In the genomic region with DNA sequence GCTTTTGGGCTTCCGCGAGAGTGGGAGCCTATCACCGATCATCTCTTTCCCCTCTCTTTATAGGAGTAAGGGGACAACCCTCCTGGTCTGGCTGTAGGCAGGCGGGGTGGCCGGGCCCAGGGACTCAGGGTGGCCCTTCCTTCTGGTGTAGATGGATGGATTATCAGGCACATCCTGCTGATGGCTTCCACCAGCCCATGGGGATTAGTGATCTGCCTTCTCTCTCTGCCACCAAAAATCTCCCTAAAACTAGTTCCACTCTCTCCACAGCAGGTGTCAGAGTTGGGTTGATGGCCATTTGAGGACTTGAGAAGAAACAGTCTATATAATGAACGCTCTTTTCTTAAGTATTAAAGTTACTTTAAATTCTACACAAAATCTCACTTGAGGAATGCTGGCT, we compare ENCODE assay signal across 13 cellular contexts. TPM values are rescaled to one million over a fixed set of nuclear protein-coding genes. Genes with fewer than 3 reads are reported as not detected.
A peak's percentile ranks its signal among the peaks of the same experiment; 100 is the strongest.
DNase-seq lines count a peak whose midpoint lies in the region; ATAC-seq and TF ChIP-seq lines count a peak whose summit lies in the region.
"Had no signal": no experiment of that assay in that cellular context is flagged by ENCODE, and none has a peak within 500 bp of the region (broad histone marks: within the 10 kb centered on the region; RNA-seq: fewer than 3 reads in every experiment).

No MANE protein-coding gene starts in this region.

- H3K4me1 ChIP-seq in naive thymus-derived CD4-positive, alpha-beta T cell (ENCODE audit: control insufficient read depth in 2 of 2, insufficient read depth in 2 of 2, low read length in 2 of 2) = peaks cover 97 to 99% of the 10 kb centered on the region in 2 donors

- H3K9me3 ChIP-seq in naive thymus-derived CD4-positive, alpha-beta T cell (ENCODE audit: control insufficient read depth in 2 of 3, low read length in 3 of 3) = no peaks in the 10 kb centered on the region
- H3K9me3 ChIP-seq: psoas muscle had no signal

- intact Hi-C loops in activated CD4-positive, alpha-beta T cell treated with anti-CD3 and anti-CD28 coated beads, Interleukin-2, amount 10 ng/mL, durations not matched to agents 24 days and 14 days (cut with micrococcal nuclease) = loop anchor here (2.0 kb wide), 1 partner anchor 13 kb away; no protein-coding TSS in a partner anchor
- intact Hi-C loops in naive thymus-derived CD4-positive, alpha-beta T cell (cut with micrococcal nuclease) = loop anchor here (1.0 to 2.0 kb wide), 5 partner anchors 8 to 313 kb away; no protein-coding TSS in a partner anchor

- H3K36me3 Mint-ChIP-seq in activated CD4-positive, alpha-beta T cell treated with anti-CD3 and anti-CD28 coated beads, Interleukin-2, amount 10 ng/mL, durations not matched to agents 24 days and 14 days (ENCODE audit: low read depth) = peaks cover 43% of the 10 kb centered on the region
- H3K36me3 Mint-ChIP-seq in HFFc6 (ENCODE audit: low read depth) = no peaks in the 10 kb centered on the region
- peaks cover 45% of the 10 kb centered on the region for H3K36me3 Mint-ChIP-seq in activated CD4-positive, alpha-beta memory T cell treated with anti-CD3 and anti-CD28 coated beads, Interleukin-2, amount 10 ng/mL, durations not matched to agents 7 days and 5 days (ENCODE audit: low read depth)
- peaks cover 0 to 23% (median 0%) of the 10 kb centered on the region in 5 donors for H3K36me3 Mint-ChIP-seq in naive thymus-derived CD4-positive, alpha-beta T cell

- H3K4me1 Mint-ChIP-seq in activated CD4-positive, alpha-beta T cell treated with anti-CD3 and anti-CD28 coated beads, Interleukin-2, amount 10 ng/mL, durations not matched to agents 24 days and 14 days = peaks cover 77% of the 10 kb centered on the region
- H3K4me1 Mint-ChIP-seq in HFFc6 (ENCODE audit: low read depth) = peaks cover 6% of the 10 kb centered on the region; the same call in 1 of the 2 replicates
- peaks cover 92% of the 10 kb centered on the region for H3K4me1 Mint-ChIP-seq in activated CD4-positive, alpha-beta memory T cell treated with anti-CD3 and anti-CD28 coated beads, Interleukin-2, amount 10 ng/mL, durations not matched to agents 7 days and 5 days
- peaks cover 70 to 97% (median 93%) of the 10 kb centered on the region in 7 donors for H3K4me1 Mint-ChIP-seq in naive thymus-derived CD4-positive, alpha-beta T cell

- peak overlapping the region; percentile 31 for H3K27ac Mint-ChIP-seq in activated CD4-positive, alpha-beta T cell treated with anti-CD3 and anti-CD28 coated beads, Interleukin-2, amount 10 ng/mL, durations not matched to agents 24 days and 14 days
- no peak overlapping the region for H3K27ac Mint-ChIP-seq in HFFc6
- H3K27ac Mint-ChIP-seq in activated CD4-positive, alpha-beta memory T cell treated with anti-CD3 and anti-CD28 coated beads, Interleukin-2, amount 10 ng/mL, durations not matched to agents 7 days and 5 days = peak overlapping the region; percentile 58
- peak overlapping the region; percentile 79 to 98 (median 91) for H3K27ac Mint-ChIP-seq in naive thymus-derived CD4-positive, alpha-beta T cell

- no peaks in the 10 kb centered on the region for H3K9me3 Mint-ChIP-seq in activated CD4-positive, alpha-beta T cell treated with anti-CD3 and anti-CD28 coated beads, Interleukin-2, amount 10 ng/mL, durations not matched to agents 24 days and 14 days
- no peaks in the 10 kb centered on the region for H3K9me3 Mint-ChIP-seq in HFFc6
- no peaks in the 10 kb centered on the region for H3K9me3 Mint-ChIP-seq in activated CD4-positive, alpha-beta memory T cell treated with anti-CD3 and anti-CD28 coated beads, Interleukin-2, amount 10 ng/mL, durations not matched to agents 7 days and 5 days
- H3K9me3 Mint-ChIP-seq in naive thymus-derived CD4-positive, alpha-beta T cell = no peaks in the 10 kb centered on the region

- no peaks in the 10 kb centered on the region for H3K36me3 ChIP-seq in naive thymus-derived CD4-positive, alpha-beta T cell (ENCODE audit: control insufficient read depth in 2 of 3, insufficient read depth in 3 of 3, low read length in 3 of 3)

- H3K27me3 ChIP-seq in naive thymus-derived CD4-positive, alpha-beta T cell (ENCODE audit: control insufficient read depth in 2 of 2, insufficient read depth in 2 of 2, low read length in 2 of 2) = no peaks in the 10 kb centered on the region

- TF ChIP-seq CTCF in HFFc6 (IDR thresholded peaks at IDR 0.05) = peak; percentile 11; the same call in 1 of the 2 replicates

- H3K4me3 ChIP-seq in naive thymus-derived CD4-positive, alpha-beta T cell (ENCODE audit: low read length) = peak overlapping the region; percentile 52
- H3K4me3 ChIP-seq: psoas muscle had no signal

- peak overlapping the region; percentile 54 for H3K27ac ChIP-seq in naive thymus-derived CD4-positive, alpha-beta T cell (ENCODE audit: low read depth, low read length)
- H3K27ac ChIP-seq: psoas muscle had no signal

- H3K27me3 Mint-ChIP-seq in activated CD4-positive, alpha-beta T cell treated with anti-CD3 and anti-CD28 coated beads, Interleukin-2, amount 10 ng/mL, durations not matched to agents 24 days and 14 days = no peaks in the 10 kb centered on the region
- H3K27me3 Mint-ChIP-seq in HFFc6 (ENCODE audit: insufficient read depth) = no peaks in the 10 kb centered on the region; the same call in none of the 2 replicates
- H3K27me3 Mint-ChIP-seq in activated CD4-positive, alpha-beta memory T cell treated with anti-CD3 and anti-CD28 coated beads, Interleukin-2, amount 10 ng/mL, durations not matched to agents 7 days and 5 days = no peaks in the 10 kb centered on the region
- H3K27me3 Mint-ChIP-seq in naive thymus-derived CD4-positive, alpha-beta T cell = no peaks in the 10 kb centered on the region

- H3K4me3 Mint-ChIP-seq in activated CD4-positive, alpha-beta T cell treated with anti-CD3 and anti-CD28 coated beads, Interleukin-2, amount 10 ng/mL, durations not matched to agents 24 days and 14 days = peak overlapping the region; percentile 17
- no peak overlapping the region for H3K4me3 Mint-ChIP-seq in HFFc6
- H3K4me3 Mint-ChIP-seq in activated CD4-positive, alpha-beta memory T cell treated with anti-CD3 and anti-CD28 coated beads, Interleukin-2, amount 10 ng/mL, durations not matched to agents 7 days and 5 days = no peak overlapping the region
- H3K4me3 Mint-ChIP-seq in naive thymus-derived CD4-positive, alpha-beta T cell = peak overlapping the region; percentile 19 to 88 (median 78)

- peak; percentile 42 for ATAC-seq in naive thymus-derived CD4-positive, alpha-beta T cell

- DNase-seq in activated CD4-positive, alpha-beta T cell treated with anti-CD3 and anti-CD28 coated beads, Interleukin-2, amount 10 ng/mL, durations not matched to agents 24 days and 14 days = no peak
- no peak for DNase-seq in activated CD4-positive, alpha-beta T cell treated with anti-CD3 and anti-CD28 coated beads for 1 hour
- DNase-seq in HFFc6 = no peak
- DNase-seq in activated CD4-positive, alpha-beta memory T cell treated with anti-CD3 and anti-CD28 coated beads, Interleukin-2, amount 10 ng/mL, durations not matched to agents 7 days and 5 days = no peak
- peak in 1 of 9 donors; percentile 44 for DNase-seq in naive thymus-derived CD4-positive, alpha-beta T cell
- DNase-seq in retina = no peak
- DNase-seq in kidney glomerular epithelial cell (lab: John Stamatoyannopoulos, UW) = no peak
- DNase-seq in NCI-H2171 (lab: John Stamatoyannopoulos, UW) = no peak
- DNase-seq: activated CD4-positive, CD25-positive, alpha-beta regulatory T cell; hypothalamus; NCI-H2227 treated with DMSO at 0.1 percent for 48 hours; psoas muscle; stimulated activated CD4-positive, alpha-beta T cell treated with anti-CD3 and anti-CD28 coated beads, Interleukin-4, amount 100 ng/mL, for 1 hour had no signal

- CTCF ChIA-PET in activated CD4-positive, alpha-beta memory T cell treated with anti-CD3 and anti-CD28 coated beads, Interleukin-2, amount 10 ng/mL, durations not matched to agents 7 days and 5 days (lab: Charles Lee) = interaction anchor here (0.7 to 1.4 kb wide), 2 partner anchors 23 to 313 kb away, joined by 3 to 5 read pairs; no protein-coding TSS in a partner anchor
- CTCF ChIA-PET in naive thymus-derived CD4-positive, alpha-beta T cell (lab: Charles Lee) = interaction anchor here (1.0 to 1.8 kb wide), 4 partner anchors 13 to 302 kb away, joined by 3 to 9 read pairs (median 5); no protein-coding TSS in a partner anchor

- POLR2A ChIA-PET in activated CD4-positive, alpha-beta memory T cell treated with anti-CD3 and anti-CD28 coated beads, Interleukin-2, amount 10 ng/mL, durations not matched to agents 7 days and 5 days (lab: Charles Lee) = interaction anchor here (1.2 to 4.0 kb wide), 4 partner anchors 15 to 36 kb away, joined by 3 to 21 read pairs (median 9); no protein-coding TSS in a partner anchor
- POLR2A ChIA-PET in naive thymus-derived CD4-positive, alpha-beta T cell (lab: Charles Lee) = interaction anchor here (1.0 to 1.8 kb wide), 5 partner anchors 13 to 38 kb away, joined by 3 to 5 read pairs (median 4); no protein-coding TSS in a partner anchor

RNA-seq across cellular contexts. Expression of a gene that starts 37.4 kb away (rescaled TPM):
- total RNA-seq in activated CD4-positive, alpha-beta T cell treated with anti-CD3 and anti-CD28 coated beads, Interleukin-2, amount 10 ng/mL, durations not matched to agents 24 days and 14 days = 85.8 and 86.2 TPM in 2 replicates
- 10 to 100 TPM; 18.6 to 20.2 (median 19.8) TPM for total RNA-seq in HFFc6 (2021; fragmentation: NEBNext Ultra II Directional; extraction: Animal tissue kit (Norgen Biotek cat#: 25700))
- total RNA-seq in activated CD4-positive, alpha-beta memory T cell treated with anti-CD3 and anti-CD28 coated beads, Interleukin-2, amount 10 ng/mL, durations not matched to agents 7 days and 5 days = 10 to 100 TPM; 70.8 to 75.9 TPM
- total RNA-seq in naive thymus-derived CD4-positive, alpha-beta T cell = 100 to 1,000 TPM in 4 of 5 experiments, 10 to 100 TPM in 1; 75.3 to 134 (median 109) TPM
- polyA plus RNA-seq in naive thymus-derived CD4-positive, alpha-beta T cell = 10 to 100 TPM; 30.8 to 73.0 TPM

Comparison
In these comparisons a context has a peak if more than half of its experiments do, and no peak if none do; other contexts are left out.
1. H3K4me3 Mint-ChIP-seq: peak in activated CD4-positive, alpha-beta T cell treated with anti-CD3 and anti-CD28 coated beads, Interleukin-2, amount 10 ng/mL, durations not matched to agents 24 days and 14 days (single experiment) and naive thymus-derived CD4-positive, alpha-beta T cell (10 of 10); none in HFFc6 (single experiment) and activated CD4-positive, alpha-beta memory T cell treated with anti-CD3 and anti-CD28 coated beads, Interleukin-2, amount 10 ng/mL, durations not matched to agents 7 days and 5 days (single experiment).